Comparison of ENCODE assay signal across 14 cellular contexts in genomic region chr12:53803194-53803593, GRCh38. TPM values are rescaled to one million over a fixed set of nuclear protein-coding genes. Genes with fewer than 3 reads are reported as not detected.
DNase-seq lines count a peak whose midpoint lies in the region; ATAC-seq and TF ChIP-seq lines count a peak whose summit lies in the region.
"Had no signal": no experiment of that assay in that cellular context is flagged by ENCODE, and none has a peak within 500 bp of the region (broad histone marks: within the 10 kb centered on the region; RNA-seq: fewer than 3 reads in every experiment).

No MANE protein-coding gene starts in this region.

- H2AFZ ChIP-seq in PC-9, result no peak overlapping the region

- H3F3A ChIP-seq in PC-9 (ENCODE audit: insufficient read depth, low read depth), result peaks cover 52% of the 10 kb centered on the region

- peaks cover 73% of the 10 kb centered on the region for H3K4me1 Mint-ChIP-seq in Calu3 (ENCODE audit: low read depth, unreplicated experiment)
- peaks cover 32% of the 10 kb centered on the region for H3K4me1 Mint-ChIP-seq in brain
- H3K4me1 Mint-ChIP-seq: CD8-positive, alpha-beta memory T cell had no signal

- ATAC-seq in HG02642 (IDR thresholded peaks at IDR 0.05; ENCODE audit: poor library complexity, unreplicated experiment) (no peak), gastrocnemius medialis (no peak)

- CTCF ChIA-PET in Calu3 (lab: Charles Lee) (interaction anchor here (0.6 to 1.0 kb wide), 3 partner anchors 8 to 253 kb away, joined by 4 to 6 read pairs (median 4); no protein-coding TSS in a partner anchor), PC-9 (lab: Charles Lee) (interaction anchor here (0.7 kb wide), 1 partner anchor 152 kb away, joined by 10 read pairs; no protein-coding TSS in a partner anchor)

- H3K27me3 Mint-ChIP-seq in Calu3 (ENCODE audit: unreplicated experiment), result no peaks in the 10 kb centered on the region
- H3K27me3 Mint-ChIP-seq in brain, result peaks cover 26% of the 10 kb centered on the region

- intact Hi-C loops in Calu3 (cut with micrococcal nuclease; ENCODE audit: unreplicated experiment) (no loop called here), PC-9 (cut with micrococcal nuclease; ENCODE audit: unreplicated experiment) (no loop called here), cardiac septum (cut with DNase I) (no loop called here), gastrocnemius medialis (cut with DNase I; ENCODE audit: low total_unique reads) (no loop called here)

- no peaks in the 10 kb centered on the region for H3K9me2 ChIP-seq in PC-9 (ENCODE audit: insufficient read depth)

- no peaks in the 10 kb centered on the region for H3K36me3 ChIP-seq in PC-9 (ENCODE audit: low read depth)
- no peaks in the 10 kb centered on the region for H3K36me3 ChIP-seq in gastrocnemius medialis

- POLR2A ChIA-PET in PC-9 (lab: Charles Lee; ENCODE audit: unreplicated experiment), result no interaction called here

- TF ChIP-seq POLR2A in gastrocnemius medialis (IDR thresholded peaks at IDR 0.05), result no peak

- peak overlapping the region; percentile 96 for H3K27ac ChIP-seq in PC-9
- no peak overlapping the region for H3K27ac ChIP-seq in gastrocnemius medialis

- DNase-seq in Calu3, result no peak
- no peak for DNase-seq in PC-9
- no peak for DNase-seq in activated T-cell treated with anti-CD3 and anti-CD28 coated beads for 4 hours
- DNase-seq in cardiac septum (ENCODE audit: low spot score), result no peak
- no peak for DNase-seq in gastrocnemius medialis
- DNase-seq: Caco-2; CD8-positive, alpha-beta memory T cell; GF-D8; HCEC 1CT had no signal

- H4K20me1 ChIP-seq in PC-9 (ENCODE audit: insufficient read depth), result no peaks in the 10 kb centered on the region

- no peak overlapping the region for H3K4me3 Mint-ChIP-seq in Calu3 (ENCODE audit: low read depth, unreplicated experiment)
- peak overlapping the region in 1 of 5 experiments; percentile 20 for H3K4me3 Mint-ChIP-seq in brain
- H3K4me3 Mint-ChIP-seq: CD8-positive, alpha-beta memory T cell had no signal

- H3K79me2 ChIP-seq in PC-9 (ENCODE audit: low read depth), result no peaks in the 10 kb centered on the region

- H3K4me1 ChIP-seq in PC-9 (replicated peaks; ENCODE audit: insufficient read depth), result peaks cover 90% of the 10 kb centered on the region
- no peaks in the 10 kb centered on the region for H3K4me1 ChIP-seq in gastrocnemius medialis

- H3K36me3 Mint-ChIP-seq in Calu3 (ENCODE audit: insufficient read depth, unreplicated experiment), result peaks cover 3% of the 10 kb centered on the region
- H3K36me3 Mint-ChIP-seq in brain, result no peaks in the 10 kb centered on the region
- H3K36me3 Mint-ChIP-seq: CD8-positive, alpha-beta memory T cell had no signal

- no peaks in the 10 kb centered on the region for H3K9me3 Mint-ChIP-seq in Calu3 (ENCODE audit: low read depth, unreplicated experiment)
- peaks cover 0 to 2% (median 0%) of the 10 kb centered on the region in 5 experiments for H3K9me3 Mint-ChIP-seq in brain
- H3K9me3 Mint-ChIP-seq: CD8-positive, alpha-beta memory T cell had no signal

- peak overlapping the region; percentile 72 for H3K4me2 ChIP-seq in PC-9

- no peaks in the 10 kb centered on the region; the same call in 1 of the 2 replicates for H3K9me3 ChIP-seq in PC-9 (ENCODE audit: insufficient read depth, low read depth)
- H3K9me3 ChIP-seq in gastrocnemius medialis, result no peaks in the 10 kb centered on the region
- H3K9me3 ChIP-seq: A549, Caco-2 had no signal

- in situ Hi-C loops in gastrocnemius medialis (cut with MboI; ENCODE audit: low sequenced_read_pairs in 4 of 4), result no loop called here

- H3K27me3 ChIP-seq in PC-9 (ENCODE audit: insufficient read depth, low read depth), result no peaks in the 10 kb centered on the region
- peaks cover 8 to 16% (median 14%) of the 10 kb centered on the region in 3 donors for H3K27me3 ChIP-seq in gastrocnemius medialis

- H3K27ac Mint-ChIP-seq in Calu3 (ENCODE audit: unreplicated experiment), result peak overlapping the region; percentile 58
- peak overlapping the region in 4 of 5 experiments; percentile 2 to 98 (median 42) for H3K27ac Mint-ChIP-seq in brain
- H3K27ac Mint-ChIP-seq: CD8-positive, alpha-beta memory T cell had no signal

- BruUV-seq in Calu3 (replicated peaks; lab: Mats Ljungman, UMichigan) (no TSS peak), PC-9 (replicated peaks; lab: Mats Ljungman, UMichigan) (no TSS peak)

- no peak overlapping the region for H3K4me3 ChIP-seq in PC-9
- H3K4me3 ChIP-seq in gastrocnemius medialis, result no peak overlapping the region
- H3K4me3 ChIP-seq: A549 had no signal

- TF ChIP-seq CTCF in Calu3 (IDR thresholded peaks at IDR 0.05; ENCODE audit: unreplicated experiment) (no peak), PC-9 (conservative IDR thresholded peaks at IDR 0.05) (no peak), brain (conservative IDR thresholded peaks at IDR 0.05) (no peak), gastrocnemius medialis (IDR thresholded peaks at IDR 0.05 in 4 of 5, conservative IDR thresholded peaks at IDR 0.05 in 1 of 5) (no peak)

RNA-seq across cellular contexts. Expression of gene CISTR, which starts 51.4 kb away (rescaled TPM):
- not detected in 2 replicates for total RNA-seq in Calu3 (2022)
- not detected in 2 replicates for total RNA-seq in PC-9 (2021)
- polyA plus RNA-seq in brain (ENCODE audit: insufficient read depth, low read depth, low replicate concordance), result not detected
- total RNA-seq in cardiac septum, result 0.75 TPM
- total RNA-seq in gastrocnemius medialis, result not detected
- total RNA-seq: Caco-2; CD8-positive, alpha-beta memory T cell; H4 had no signal
- polyA plus RNA-seq: A549; BJ; CD8-positive, alpha-beta memory T cell had no signal
